In genomic region chr3:127652246-127652995, GRCh38 we compare ENCODE assay signal across 8 cellular contexts. TPM values are rescaled to one million over a fixed set of nuclear protein-coding genes. Genes with fewer than 3 reads are reported as not detected.
DNase-seq lines count a peak whose midpoint lies in the region; ATAC-seq, FAIRE-seq and TF ChIP-seq lines count a peak whose summit lies in the region.

No MANE protein-coding gene starts in this region.

- no peaks in the 10 kb centered on the region for H3K36me3 ChIP-seq in GM23248 (ENCODE audit: low read depth)
- H3K36me3 ChIP-seq in GM12878 (ENCODE audit: control insufficient read depth in 2 of 2, insufficient read depth in 2 of 2, low read length in 1 of 2), result no peaks in the 10 kb centered on the region
- no peaks in the 10 kb centered on the region for H3K36me3 ChIP-seq in spleen

- H3K4me1 ChIP-seq in GM23248 (ENCODE audit: insufficient read depth) (peaks cover 10% of the 10 kb centered on the region), GM12878 (ENCODE audit: control insufficient read depth, insufficient read depth, low read length) (peaks cover 6% of the 10 kb centered on the region; the same call in 1 of the 2 replicates), spleen (peaks cover 0 to 6% (median 4%) of the 10 kb centered on the region in 6 donors)

- no peak overlapping the region for H2AFZ ChIP-seq in GM23248
- H2AFZ ChIP-seq in GM12878 (ENCODE audit: control insufficient read depth, low read depth, low read length), result no peak overlapping the region

- TF ChIP-seq POLR2A in GM12878 (IDR thresholded peaks at IDR 0.05; ENCODE audit: low read depth, low read length), result no peak
- TF ChIP-seq POLR2A in spleen (IDR thresholded peaks at IDR 0.05), result no peak

- CTCF ChIA-PET in GM12878 (lab: Yijun Ruan, JAX), result interaction anchor here (0.9 to 4.0 kb wide), 20 partner anchors 27 to 481 kb away, joined by 3 to 53 read pairs (median 4); no protein-coding TSS in a partner anchor

- peaks cover 16% of the 10 kb centered on the region for H3F3A ChIP-seq in GM23248 (ENCODE audit: insufficient read depth)

- no TSS peak for BruUV-seq in GM12878 (replicated peaks; lab: Mats Ljungman, UMichigan)

- POLR2A ChIA-PET in GM12878 (lab: Charles Lee), result no interaction called here

- H3K79me2 ChIP-seq in GM23248 (ENCODE audit: insufficient read depth) (no peaks in the 10 kb centered on the region), GM12878 (ENCODE audit: control insufficient read depth, insufficient read depth, low read length) (no peaks in the 10 kb centered on the region)

- in situ Hi-C loops in GM23248 (cut with MboI) (no loop called here), GM12878 (cut with MboI) (loop anchor here (5.0 kb wide), 1 partner anchor 310 kb away; no protein-coding TSS in a partner anchor)

- H3K9ac ChIP-seq in GM23248, result no peak overlapping the region
- no peak overlapping the region for H3K9ac ChIP-seq in GM12878 (ENCODE audit: control insufficient read depth, insufficient read depth, low read length)

- SMC1A ChIA-PET in GM12878 (lab: Charles Lee; ENCODE audit: uncharacterized antibody, unreplicated experiment), result interaction anchor here (0.8 to 2.6 kb wide), 12 partner anchors 9 to 403 kb away, joined by 3 to 19 read pairs (median 4); no protein-coding TSS in a partner anchor

- TF ChIP-seq CTCF in GM12878 (IDR thresholded peaks at IDR 0.05 in 2 of 3, conservative IDR thresholded peaks at IDR 0.05 in 1 of 3; ENCODE audit: control insufficient read depth in 2 of 3, extremely low read depth in 1 of 3, insufficient read depth in 1 of 3, low read depth in 3 of 3, low read length in 3 of 3) (peak; percentile 72 to 91 (median 80)), spleen (IDR thresholded peaks at IDR 0.05 in 8 of 11, conservative IDR thresholded peaks at IDR 0.05 in 3 of 11) (peak; percentile 48 to 93 (median 83))

- RAD21 ChIA-PET in GM12878 (lab: Charles Lee; ENCODE audit: unreplicated experiment), result interaction anchor here (0.7 to 3.0 kb wide), 7 partner anchors 77 to 319 kb away, joined by 3 to 30 read pairs (median 3); partner anchors contain the start of gene MGLL

- H3K4me2 ChIP-seq in GM23248 (ENCODE audit: unreplicated experiment) (no peak overlapping the region), GM12878 (ENCODE audit: control insufficient read depth, insufficient read depth) (no peak overlapping the region)

- H4K20me1 ChIP-seq in GM23248 (ENCODE audit: insufficient read depth), result no peaks in the 10 kb centered on the region
- H4K20me1 ChIP-seq in GM12878 (ENCODE audit: control insufficient read depth, insufficient read depth), result no peaks in the 10 kb centered on the region

- 58 to 59% methylated on average over 13 of the region's 13 CpGs for WGBS in GM23248 (ENCODE audit: low coverage in 1 of 2, low lambda C conversion rate in 2 of 2, missing lambda C conversion rate in 2 of 2), 2 experiments
- WGBS in GM12878 (ENCODE audit: insufficient coverage, insufficient replicate concordance, low lambda C conversion rate, missing lambda C conversion rate), result 57% methylated on average over 13 of the region's 13 CpGs
- 67 to 75% (median 70%) methylated on average over 13 of the region's 13 CpGs for WGBS in spleen, 5 donors

- H3K9me2 ChIP-seq in GM23248 (ENCODE audit: insufficient read depth), result no peaks in the 10 kb centered on the region

- no peak overlapping the region for H3K27ac ChIP-seq in GM23248
- no peak overlapping the region for H3K27ac ChIP-seq in GM12878 (ENCODE audit: control insufficient read depth, insufficient read depth)
- H3K27ac ChIP-seq in spleen, result no peak overlapping the region

- peak; percentile 97 for TF ChIP-seq RAD21 in GM12878 (IDR thresholded peaks at IDR 0.05; ENCODE audit: insufficient read depth, low read depth, low read length)

- TF ChIP-seq EP300 in GM12878 (IDR thresholded peaks at IDR 0.05; ENCODE audit: borderline replicate concordance in 1 of 2, control insufficient read depth in 1 of 2, low read depth in 2 of 2, low read length in 2 of 2), result no peak

- H3K4me3 ChIP-seq in GM23248 (no peak overlapping the region), GM12878 (no peak overlapping the region), spleen (no peak overlapping the region)

- H3K27me3 ChIP-seq in GM23248 (replicated peaks; ENCODE audit: insufficient read depth), result no peaks in the 10 kb centered on the region
- H3K27me3 ChIP-seq in GM12878 (replicated peaks in 1 of 2; ENCODE audit: control insufficient read depth in 2 of 2, insufficient read depth in 2 of 2, low read length in 1 of 2), result no peaks in the 10 kb centered on the region; a peak in 1 of 4 replicates
- peaks cover 0 to 10% (median 0%) of the 10 kb centered on the region in 7 donors for H3K27me3 ChIP-seq in spleen (replicated peaks in 1 of 7)

- DNase-seq in COR-L47 (lab: John Stamatoyannopoulos, UW) (peak; percentile 60), GM23248 (peak; percentile 75), NCI-H82 (lab: John Stamatoyannopoulos, UW) (peak; percentile 82), GM12878 (ENCODE audit: low read depth, low spot score) (no peak), iPS DF 4.7 (ENCODE audit: extremely low read depth, low spot score) (peak; percentile 60), spleen (peak; percentile 80), T-helper 1 cell (no peak)

- intact Hi-C loops in GM12878 (cut with micrococcal nuclease; ENCODE audit: unreplicated experiment), result loop anchor here (1.0 to 2.0 kb wide), 4 partner anchors 170 to 319 kb away; partner anchors contain the start of gene MGLL
- intact Hi-C loops in spleen (cut with DNase I; ENCODE audit: low total_unique reads), result loop anchor here (5.0 to 10.0 kb wide), 2 partner anchors 182 to 320 kb away; no protein-coding TSS in a partner anchor

- ATAC-seq in GM12878 (peak; percentile 94), GM18870 (IDR thresholded peaks at IDR 0.05; ENCODE audit: unreplicated experiment) (no peak)

- H3K9me3 ChIP-seq in GM23248 (ENCODE audit: low read depth), result no peaks in the 10 kb centered on the region
- H3K9me3 ChIP-seq in GM12878 (replicated peaks; ENCODE audit: control insufficient read depth, insufficient read depth, low read length), result no peaks in the 10 kb centered on the region
- H3K9me3 ChIP-seq in spleen, result no peaks in the 10 kb centered on the region

- FAIRE-seq in GM12878 (lab: Jason Lieb, UNC), result peak; percentile 61

RNA-seq across cellular contexts. Expression of gene ABTB1, which starts 20.3 kb away (rescaled TPM):
- 7.8 and 8.9 TPM in 2 replicates for total RNA-seq in GM23248 (2014; rRNA removed; shearing (Covaris generic))
- 20.4 and 20.9 TPM in 2 replicates for polyA plus RNA-seq in GM23248 (2016; fragmentation: Nextera tagmentation; extraction: Ambion mirVana)
- 15.1 and 16.1 TPM in 2 replicates for total RNA-seq in GM12878 (2013; cell fraction: nucleolus; rRNA removed)
- 5.7 and 7.1 TPM in 2 replicates for total RNA-seq in GM12878 (2014; rRNA removed)
- total RNA-seq in GM12878 (2014; rRNA removed; fragmentation: Illumina TruSeq; extraction: Trizol), result 1.9 and 2.1 TPM in 2 replicates
- total RNA-seq in GM12878 (2021), result 10.1 and 10.6 TPM in 2 replicates
- polyA plus RNA-seq in GM12878 (2011; ENCODE audit: low read depth), result 5.6 TPM
- polyA plus RNA-seq in GM12878 (2011; rRNA removed), result 4.1 and 7.2 TPM in 2 replicates
- 8.9 and 12.4 TPM in 2 replicates for polyA plus RNA-seq in GM12878 (2011; cell fraction: cytosol; rRNA removed)
- 53.7 and 56.1 TPM in 2 replicates for polyA plus RNA-seq in GM12878 (2011; cell fraction: nucleus; rRNA removed)
- polyA plus RNA-seq in GM12878 (2012), result 13.6 and 13.8 TPM in 2 replicates
- 1.0 and 2.4 TPM in 2 replicates for polyA plus RNA-seq in GM12878 (2014; fragmentation: Illumina TruSeq; extraction: Trizol)
- polyA plus RNA-seq in GM12878 (2014; fragmentation: Nextera tagmentation; extraction: Ambion mirVana), result under 1 TPM; 0.11 to 0.31 TPM
- polyA plus RNA-seq in GM12878 (2014; rRNA removed), result 10.2 and 12.9 TPM in 2 replicates
- 1 to 10 TPM; 7.7 to 9.2 TPM for polyA plus RNA-seq in GM12878 (2016; fragmentation: Nextera tagmentation; extraction: Ambion mirVana)
- polyA minus RNA-seq in GM12878 (2011; rRNA and poly(A)+ RNA removed), result 6.8 and 8.2 TPM in 2 replicates
- polyA minus RNA-seq in GM12878 (2011; cell fraction: cytosol; rRNA and poly(A)+ RNA removed), result 1.9 and 5.0 TPM in 2 replicates
- polyA minus RNA-seq in GM12878 (2011; cell fraction: nucleus; rRNA and poly(A)+ RNA removed), result 9.6 and 12.6 TPM in 2 replicates
- 100 to 1,000 TPM in 6 of 7 donors, 10 to 100 TPM in 1; 91.9 to 172 (median 152) TPM for total RNA-seq in spleen
- polyA plus RNA-seq in spleen, result 100 to 1,000 TPM in 2 of 3 donors, 10 to 100 TPM in 1; 57.9 to 156 (median 138) TPM

RNA-seq across cellular contexts. Expression of gene PODXL2, which starts 23.4 kb away (rescaled TPM):
- total RNA-seq in GM23248 (2014; rRNA removed; shearing (Covaris generic)), result 0.89 and 2.5 TPM in 2 replicates
- polyA plus RNA-seq in GM23248 (2016; fragmentation: Nextera tagmentation; extraction: Ambion mirVana) (1.2 and 1.8 TPM in 2 replicates), GM12878 (2011; rRNA removed) (not detected in 2 replicates), GM12878 (2014; fragmentation: Illumina TruSeq; extraction: Trizol) (6.9 and 10.3 TPM in 2 replicates), GM12878 (2014; fragmentation: Nextera tagmentation; extraction: Ambion mirVana) (under 1 TPM in 1 of 2 experiments, not detected in 1; 0.03 TPM), GM12878 (2014; rRNA removed) (22.5 and 25.4 TPM in 2 replicates), GM12878 (2016; fragmentation: Nextera tagmentation; extraction: Ambion mirVana) (10 to 100 TPM; 12.0 to 14.0 TPM), spleen (1 to 10 TPM in 2 of 3 donors, under 1 TPM in 1; 0.87 to 2.7 (median 1.4) TPM)
- not detected in 2 replicates for total RNA-seq in GM12878 (2013; cell fraction: nucleolus; rRNA removed)
- total RNA-seq in GM12878 (2014; rRNA removed) (21.0 and 24.3 TPM in 2 replicates), GM12878 (2014; rRNA removed; fragmentation: Illumina TruSeq; extraction: Trizol) (12.4 and 13.2 TPM in 2 replicates), GM12878 (2021) (22.2 and 24.4 TPM in 2 replicates), spleen (1 to 10 TPM in 6 of 7 donors, under 1 TPM in 1; 0.77 to 3.1 (median 2.5) TPM)
- polyA plus RNA-seq in GM12878 (2011; ENCODE audit: low read depth), result 0.43 TPM
- not detected in 2 replicates for polyA plus RNA-seq in GM12878 (2011; cell fraction: cytosol; rRNA removed)
- polyA plus RNA-seq in GM12878 (2011; cell fraction: nucleus; rRNA removed), result not detected in 2 replicates
- 1.3 and 2.1 TPM in 2 replicates for polyA plus RNA-seq in GM12878 (2012)
- not detected in 2 replicates for polyA minus RNA-seq in GM12878 (2011; rRNA and poly(A)+ RNA removed)
- 0.62 TPM in 1 of 2 replicates, not detected in the other for polyA minus RNA-seq in GM12878 (2011; cell fraction: cytosol; rRNA and poly(A)+ RNA removed)
- 0.19 TPM in 1 of 2 replicates, not detected in the other for polyA minus RNA-seq in GM12878 (2011; cell fraction: nucleus; rRNA and poly(A)+ RNA removed)

RNA-seq across cellular contexts. Expression of gene MCM2, which starts 54.2 kb away (rescaled TPM):
- 30.3 and 36.4 TPM in 2 replicates for total RNA-seq in GM23248 (2014; rRNA removed; shearing (Covaris generic))
- polyA plus RNA-seq in GM23248 (2016; fragmentation: Nextera tagmentation; extraction: Ambion mirVana) (14.4 and 14.7 TPM in 2 replicates), GM12878 (2011; rRNA removed) (79.0 and 170 TPM in 2 replicates), GM12878 (2014; fragmentation: Illumina TruSeq; extraction: Trizol) (38.9 and 88.2 TPM in 2 replicates), GM12878 (2014; fragmentation: Nextera tagmentation; extraction: Ambion mirVana) (10 to 100 TPM in 1 of 2 experiments, 1 to 10 TPM in 1; 8.6 to 14.4 TPM), GM12878 (2014; rRNA removed) (140 and 167 TPM in 2 replicates), GM12878 (2016; fragmentation: Nextera tagmentation; extraction: Ambion mirVana) (100 to 1,000 TPM; 200 to 222 TPM), spleen (10 to 100 TPM in 2 of 3 donors, 1 to 10 TPM in 1; 5.5 to 14.3 (median 11.4) TPM)
- total RNA-seq in GM12878 (2013; cell fraction: nucleolus; rRNA removed), result 84.2 and 104 TPM in 2 replicates
- total RNA-seq in GM12878 (2014; rRNA removed) (210 and 229 TPM in 2 replicates), GM12878 (2014; rRNA removed; fragmentation: Illumina TruSeq; extraction: Trizol) (89.8 and 107 TPM in 2 replicates), GM12878 (2021) (218 and 229 TPM in 2 replicates), spleen (10 to 100 TPM in 6 of 7 donors, 1 to 10 TPM in 1; 7.4 to 23.5 (median 18.2) TPM)
- 51.9 TPM for polyA plus RNA-seq in GM12878 (2011; ENCODE audit: low read depth)
- 174 and 221 TPM in 2 replicates for polyA plus RNA-seq in GM12878 (2011; cell fraction: cytosol; rRNA removed)
- polyA plus RNA-seq in GM12878 (2011; cell fraction: nucleus; rRNA removed), result 218 and 309 TPM in 2 replicates
- 77.5 and 91.8 TPM in 2 replicates for polyA plus RNA-seq in GM12878 (2012)
- polyA minus RNA-seq in GM12878 (2011; rRNA and poly(A)+ RNA removed), result 272 and 323 TPM in 2 replicates
- 143 and 145 TPM in 2 replicates for polyA minus RNA-seq in GM12878 (2011; cell fraction: cytosol; rRNA and poly(A)+ RNA removed)
- polyA minus RNA-seq in GM12878 (2011; cell fraction: nucleus; rRNA and poly(A)+ RNA removed), result 66.6 and 116 TPM in 2 replicates

Comparison
In these comparisons a context has a peak if more than half of its experiments do, and no peak if none do; other contexts are left out.
1. DNase-seq: peak in COR-L47 (single experiment), GM23248 (single experiment), NCI-H82 (single experiment), iPS DF 4.7 (single experiment) and spleen (single experiment); none in GM12878 (single experiment) and T-helper 1 cell (0 of 5).